In the genomic region with DNA sequence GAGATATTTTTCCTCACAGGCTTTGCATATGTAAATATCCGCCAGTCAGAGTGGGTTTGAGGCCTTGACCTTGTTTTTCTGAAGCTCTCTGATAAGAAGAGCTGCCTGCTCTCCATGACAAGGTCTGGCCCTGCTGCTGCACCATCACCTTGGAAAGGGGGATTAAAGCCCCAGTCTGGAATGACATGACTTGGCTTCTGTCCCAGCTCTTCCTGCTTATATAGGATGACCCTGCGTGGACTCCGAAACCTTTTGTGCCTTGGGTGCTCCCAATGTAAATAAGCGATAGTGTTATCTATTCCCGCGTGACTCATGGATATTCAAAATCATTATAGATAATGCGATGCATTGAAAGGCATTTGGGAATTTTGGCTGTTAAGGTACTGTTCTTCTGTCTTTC, we compare ENCODE assay signal across 32 cellular contexts.
DNase-seq lines count a peak whose midpoint lies in the region; ATAC-seq and TF ChIP-seq lines count a peak whose summit lies in the region.
"Had no signal": no experiment of that assay in that cellular context is flagged by ENCODE, and none has a peak within 500 bp of the region (broad histone marks: within the 10 kb centered on the region; RNA-seq: fewer than 3 reads in every experiment).

No MANE protein-coding gene starts in this region.

- H3K36me3 Mint-ChIP-seq in endodermal cell (ENCODE audit: low read depth) = peaks cover 11% of the 10 kb centered on the region
- H3K36me3 Mint-ChIP-seq in activated T-cell treated with anti-CD3 and anti-CD28 coated beads, Interleukin-2, amount 50 U/mL, for 4 hours (ENCODE audit: insufficient read depth) = no peaks in the 10 kb centered on the region
- H3K36me3 Mint-ChIP-seq: activated naive CD4-positive, alpha-beta T cell treated with anti-CD3 and anti-CD28 coated beads, Interleukin-2, amount 10 ng/mL, durations not matched to agents 7 days and 5 days; CD4-positive, CD25-positive, alpha-beta regulatory T cell; IgD-negative memory B cell; immature natural killer cell had no signal

- H3K9me3 Mint-ChIP-seq in endodermal cell = no peaks in the 10 kb centered on the region
- no peaks in the 10 kb centered on the region for H3K9me3 Mint-ChIP-seq in activated T-cell treated with anti-CD3 and anti-CD28 coated beads, Interleukin-2, amount 50 U/mL, for 4 hours
- H3K9me3 Mint-ChIP-seq: activated CD8-positive, alpha-beta T cell treated with anti-CD3 and anti-CD28 coated beads for 36 hours; activated naive CD4-positive, alpha-beta T cell treated with anti-CD3 and anti-CD28 coated beads, Interleukin-2, amount 10 ng/mL, durations not matched to agents 7 days and 5 days; brain; CD4-positive, CD25-positive, alpha-beta regulatory T cell had no signal

- H3K27ac Mint-ChIP-seq in endodermal cell = peak overlapping the region; percentile 79
- H3K27ac Mint-ChIP-seq: activated CD8-positive, alpha-beta T cell treated with anti-CD3 and anti-CD28 coated beads for 36 hours; activated naive CD4-positive, alpha-beta T cell treated with anti-CD3 and anti-CD28 coated beads, Interleukin-2, amount 10 ng/mL, durations not matched to agents 7 days and 5 days; brain; CD4-positive, CD25-positive, alpha-beta regulatory T cell; IgD-negative memory B cell; immature natural killer cell had no signal

- no peak overlapping the region for H3K27ac ChIP-seq in endodermal cell (ENCODE audit: low read depth, low read length)
- H3K27ac ChIP-seq: adrenal gland, esophagus squamous epithelium, GM23248, parathyroid adenoma, skin epidermis, suprapubic skin, upper lobe of left lung had no signal

- peaks cover 2% of the 10 kb centered on the region for H3K4me1 ChIP-seq in endodermal cell (ENCODE audit: control insufficient read depth, insufficient read depth, low read length)
- H3K4me1 ChIP-seq: adrenal gland, esophagus squamous epithelium, parathyroid adenoma, suprapubic skin, upper lobe of left lung had no signal

- H3K27me3 Mint-ChIP-seq in endodermal cell (ENCODE audit: insufficient read depth) = no peaks in the 10 kb centered on the region
- no peaks in the 10 kb centered on the region for H3K27me3 Mint-ChIP-seq in activated T-cell treated with anti-CD3 and anti-CD28 coated beads, Interleukin-2, amount 50 U/mL, for 4 hours (ENCODE audit: low read depth)
- H3K27me3 Mint-ChIP-seq: activated CD8-positive, alpha-beta T cell treated with anti-CD3 and anti-CD28 coated beads for 36 hours; activated naive CD4-positive, alpha-beta T cell treated with anti-CD3 and anti-CD28 coated beads, Interleukin-2, amount 10 ng/mL, durations not matched to agents 7 days and 5 days; brain; IgD-negative memory B cell had no signal

- no peak overlapping the region for H3K4me3 Mint-ChIP-seq in endodermal cell
- no peak overlapping the region for H3K4me3 Mint-ChIP-seq in activated T-cell treated with anti-CD3 and anti-CD28 coated beads, Interleukin-2, amount 50 U/mL, for 4 hours
- H3K4me3 Mint-ChIP-seq: activated CD8-positive, alpha-beta T cell treated with anti-CD3 and anti-CD28 coated beads for 36 hours; activated naive CD4-positive, alpha-beta T cell treated with anti-CD3 and anti-CD28 coated beads, Interleukin-2, amount 10 ng/mL, durations not matched to agents 7 days and 5 days; brain; CD4-positive, CD25-positive, alpha-beta regulatory T cell; IgD-negative memory B cell; immature natural killer cell had no signal

- no peak overlapping the region for H3K9ac ChIP-seq in endodermal cell (ENCODE audit: extremely low read depth, low read length, poor library complexity, severe bottlenecking)
- H3K9ac ChIP-seq: GM23248, parathyroid adenoma had no signal

- no peaks in the 10 kb centered on the region for H3K36me3 ChIP-seq in endodermal cell (ENCODE audit: control insufficient read depth, insufficient read depth, low read length)
- H3K36me3 ChIP-seq: adrenal gland, esophagus squamous epithelium, suprapubic skin, upper lobe of left lung had no signal

- H3K9me3 ChIP-seq in endodermal cell (ENCODE audit: control insufficient read depth, low read length) = no peaks in the 10 kb centered on the region
- H3K9me3 ChIP-seq: esophagus squamous epithelium, suprapubic skin, upper lobe of left lung had no signal

- peak; percentile 46 for DNase-seq in Right ventricle myocardium inferior (ENCODE audit: missing footprints)
- no peak for DNase-seq in left cardiac atrium
- DNase-seq in NCI-H526 (lab: John Stamatoyannopoulos, UW) = peak; percentile 41 to 79
- DNase-seq in endodermal cell = peak; percentile 72
- DNase-seq in midbrain (lab: John Stamatoyannopoulos, UW) = no peak
- DNase-seq in activated gamma-delta T cell (lab: John Stamatoyannopoulos, UW) = no peak
- no peak for DNase-seq in AML-193 (lab: John Stamatoyannopoulos, UW)
- no peak for DNase-seq in activated T-cell treated with anti-CD3 and anti-CD28 coated beads, Interleukin-2, amount 50 U/mL, for 4 hours
- DNase-seq: activated CD8-positive, alpha-beta memory T cell treated with anti-CD3 and anti-CD28 coated beads, Interleukin-2, amount 50 U/mL, for 48 hours; activated CD8-positive, alpha-beta T cell treated with anti-CD3 and anti-CD28 coated beads for 36 hours; activated naive CD4-positive, alpha-beta T cell treated with anti-CD3 and anti-CD28 coated beads, Interleukin-2, amount 10 ng/mL, durations not matched to agents 7 days and 5 days; CD4-positive, CD25-positive, alpha-beta regulatory T cell; cerebellar nuclear complex; esophagus squamous epithelium; GM23248; immature natural killer cell; NCI-H1048; NCI-H1694; NCI-H446; PC-3; retina; Right ventricle myocardium superior; stimulated activated naive CD4-positive, alpha-beta T cell; T-helper 2 cell; upper lobe of left lung had no signal

- peaks cover 19% of the 10 kb centered on the region for H3K4me1 Mint-ChIP-seq in endodermal cell
- no peaks in the 10 kb centered on the region for H3K4me1 Mint-ChIP-seq in activated T-cell treated with anti-CD3 and anti-CD28 coated beads, Interleukin-2, amount 50 U/mL, for 4 hours (ENCODE audit: low read depth)
- H3K4me1 Mint-ChIP-seq: activated naive CD4-positive, alpha-beta T cell treated with anti-CD3 and anti-CD28 coated beads, Interleukin-2, amount 10 ng/mL, durations not matched to agents 7 days and 5 days; CD4-positive, CD25-positive, alpha-beta regulatory T cell; IgD-negative memory B cell; immature natural killer cell had no signal

- 74 to 77% methylated on average over 4 to 7 of the region's 7 CpGs for WGBS in endodermal cell (ENCODE audit: insufficient coverage in 1 of 2, insufficient read length in 1 of 2), 2 experiments

- H3K4me3 ChIP-seq in endodermal cell (ENCODE audit: low read length) = no peak overlapping the region
- H3K4me3 ChIP-seq: esophagus squamous epithelium, GM23248, skin epidermis, suprapubic skin, upper lobe of left lung had no signal

- H3K27me3 ChIP-seq in endodermal cell (ENCODE audit: control insufficient read depth, insufficient read depth, low read length, poor library complexity, severe bottlenecking) = no peaks in the 10 kb centered on the region
- H3K27me3 ChIP-seq: adrenal gland, esophagus squamous epithelium, suprapubic skin, upper lobe of left lung had no signal

- ATAC-seq in Right ventricle myocardium inferior = no peak
- no peak for ATAC-seq in left cardiac atrium
- no peak for ATAC-seq in activated T-cell treated with anti-CD3 and anti-CD28 coated beads, Interleukin-2, amount 50 U/mL, for 4 hours
- ATAC-seq: activated CD8-positive, alpha-beta T cell treated with anti-CD3 and anti-CD28 coated beads for 36 hours; left lobe of liver; PC-3 had no signal

- TF ChIP-seq CTCF in endodermal cell (conservative IDR thresholded peaks at IDR 0.05) = no peak

- intact Hi-C loops in Right ventricle myocardium inferior (cut with DNase I) = no loop called here
- intact Hi-C loops in left cardiac atrium (cut with DNase I) = no loop called here

Comparison
In these comparisons a context has a peak if more than half of its experiments do, and no peak if none do; other contexts are left out.
1. DNase-seq: peak in Right ventricle myocardium inferior (single experiment), NCI-H526 (2 of 2) and endodermal cell (single experiment); none in left cardiac atrium (single experiment), midbrain (single experiment), activated gamma-delta T cell (single experiment), AML-193 (0 of 2) and activated T-cell treated with anti-CD3 and anti-CD28 coated beads, Interleukin-2, amount 50 U/mL, for 4 hours (single experiment).